1 cellular context compared by ENCODE assay signal in genomic region chr6:125974214-125974866, GRCh38.
TF ChIP-seq lines count a peak whose summit lies in the region.

No MANE protein-coding gene starts in this region.

TF ChIP-seq in GM23338, 12 proteins besides CTCF, POLR2A, EP300 and RAD21 (continued from another document):
- no peak for TF ChIP-seq ZNF462 (CRISPR knock-in tag; IDR thresholded peaks at IDR 0.05)
- no peak for TF ChIP-seq POLR2AphosphoS5 (IDR thresholded peaks at IDR 0.05; ENCODE audit: low read depth)
- no peak for TF ChIP-seq CREB1 (CRISPR knock-in tag; IDR thresholded peaks at IDR 0.05; ENCODE audit: low read depth)
